Comparison of ENCODE assay signal across 32 cellular contexts in genomic region chr5:98076501-98076900, GRCh38.
"Had no signal": no experiment of that assay in that cellular context is flagged by ENCODE, and none has a peak within 500 bp of the region (broad histone marks: within the 10 kb centered on the region; RNA-seq: fewer than 3 reads in every experiment).

No MANE protein-coding gene starts in this region.

- H3K4me3 ChIP-seq: ascending aorta, breast epithelium, cardiac muscle cell, coronary artery, esophagus muscularis mucosa, gastrocnemius medialis, heart left ventricle had no signal

- H3K4me1 ChIP-seq: ascending aorta, breast epithelium, esophagus muscularis mucosa, foreskin keratinocyte, gastrocnemius medialis, heart left ventricle had no signal

- H3K9me3 ChIP-seq: ascending aorta, breast epithelium, esophagus muscularis mucosa, gastrocnemius medialis, heart left ventricle had no signal

- H3K9me3 Mint-ChIP-seq: activated CD4-positive, alpha-beta memory T cell treated with anti-CD3 and anti-CD28 coated beads for 36 hours; activated CD4-positive, alpha-beta T cell treated with anti-CD3 and anti-CD28 coated beads, Interleukin-2, amount 10 ng/mL, durations not matched to agents 24 days and 14 days; activated naive CD4-positive, alpha-beta T cell treated with anti-CD3 and anti-CD28 coated beads, Interleukin-2, amount 10 ng/mL, durations not matched to agents 7 days and 5 days; activated naive CD4-positive, alpha-beta T cell treated with anti-CD3 and anti-CD28 coated beads, Interleukin-2, amount 50 U/mL, for 72 hours; activated naive CD8-positive, alpha-beta T cell treated with anti-CD3 and anti-CD28 coated beads, Interleukin-2, amount 10 ng/mL, durations not matched to agents 7 days and 5 days; activated T-cell treated with anti-CD3 and anti-CD28 coated beads, Interleukin-2, amount 50 U/mL, for 24 hours; brain; T-helper 2 cell treated with Interferon-gamma antibody and Interleukin-4, amounts not matched to agents 5 μg/mL and 100 μg/mL, for 36 hours had no signal

- H3K4me1 Mint-ChIP-seq: activated CD4-positive, alpha-beta T cell treated with anti-CD3 and anti-CD28 coated beads for 36 hours; activated CD4-positive, alpha-beta T cell treated with anti-CD3 and anti-CD28 coated beads, Interleukin-2, amount 10 ng/mL, durations not matched to agents 24 days and 14 days; activated naive CD4-positive, alpha-beta T cell treated with anti-CD3 and anti-CD28 coated beads, Interleukin-2, amount 10 ng/mL, durations not matched to agents 7 days and 5 days; activated naive CD8-positive, alpha-beta T cell treated with anti-CD3 and anti-CD28 coated beads, Interleukin-2, amount 10 ng/mL, durations not matched to agents 7 days and 5 days; brain; T-helper 17 cell had no signal

- H3K27ac ChIP-seq: ascending aorta, breast epithelium, cardiac muscle cell, coronary artery, esophagus muscularis mucosa, foreskin keratinocyte, gastrocnemius medialis, heart left ventricle had no signal

- H3K4me3 Mint-ChIP-seq: activated CD4-positive, alpha-beta memory T cell treated with anti-CD3 and anti-CD28 coated beads for 36 hours; activated CD4-positive, alpha-beta T cell treated with anti-CD3 and anti-CD28 coated beads for 36 hours; activated CD4-positive, alpha-beta T cell treated with anti-CD3 and anti-CD28 coated beads, Interleukin-2, amount 10 ng/mL, durations not matched to agents 24 days and 14 days; activated naive CD4-positive, alpha-beta T cell treated with anti-CD3 and anti-CD28 coated beads, Interleukin-2, amount 10 ng/mL, durations not matched to agents 7 days and 5 days; activated naive CD8-positive, alpha-beta T cell treated with anti-CD3 and anti-CD28 coated beads, Interleukin-2, amount 10 ng/mL, durations not matched to agents 7 days and 5 days; activated T-cell treated with anti-CD3 and anti-CD28 coated beads, Interleukin-2, amount 50 U/mL, for 24 hours; activated T-cell treated with anti-CD3 and anti-CD28 coated beads, Interleukin-2, amount 50 U/mL, for 72 hours; brain; effector memory CD8-positive, alpha-beta T cell; T-helper 17 cell; T-helper 2 cell treated with Interferon-gamma antibody and Interleukin-4, amounts not matched to agents 5 μg/mL and 100 μg/mL, for 36 hours had no signal

- H3K27ac Mint-ChIP-seq: activated CD4-positive, alpha-beta memory T cell treated with anti-CD3 and anti-CD28 coated beads for 36 hours; activated CD4-positive, alpha-beta T cell treated with anti-CD3 and anti-CD28 coated beads for 36 hours; activated CD4-positive, alpha-beta T cell treated with anti-CD3 and anti-CD28 coated beads, Interleukin-2, amount 10 ng/mL, durations not matched to agents 24 days and 14 days; activated naive CD4-positive, alpha-beta T cell treated with anti-CD3 and anti-CD28 coated beads, Interleukin-2, amount 10 ng/mL, durations not matched to agents 7 days and 5 days; activated naive CD8-positive, alpha-beta T cell treated with anti-CD3 and anti-CD28 coated beads, Interleukin-2, amount 10 ng/mL, durations not matched to agents 7 days and 5 days; activated T-cell treated with anti-CD3 and anti-CD28 coated beads, Interleukin-2, amount 50 U/mL, for 24 hours; activated T-cell treated with anti-CD3 and anti-CD28 coated beads, Interleukin-2, amount 50 U/mL, for 72 hours; effector memory CD8-positive, alpha-beta T cell; T-helper 17 cell; T-helper 2 cell treated with Interferon-gamma antibody and Interleukin-4, amounts not matched to agents 5 μg/mL and 100 μg/mL, for 36 hours had no signal

- ATAC-seq: activated CD4-positive, alpha-beta T cell treated with anti-CD3 and anti-CD28 coated beads for 36 hours; activated naive CD4-positive, alpha-beta T cell treated with anti-CD3 and anti-CD28 coated beads, Interleukin-2, amount 50 U/mL, for 72 hours; activated T-cell treated with anti-CD3 and anti-CD28 coated beads, Interleukin-2, amount 50 U/mL, for 72 hours; effector memory CD8-positive, alpha-beta T cell; foreskin keratinocyte; gastrocnemius medialis; heart left ventricle; T-helper 17 cell had no signal

- H3K36me3 Mint-ChIP-seq: activated CD4-positive, alpha-beta memory T cell treated with anti-CD3 and anti-CD28 coated beads for 36 hours; activated naive CD4-positive, alpha-beta T cell treated with anti-CD3 and anti-CD28 coated beads, Interleukin-2, amount 10 ng/mL, durations not matched to agents 7 days and 5 days; activated naive CD4-positive, alpha-beta T cell treated with anti-CD3 and anti-CD28 coated beads, Interleukin-2, amount 50 U/mL, for 72 hours; activated naive CD8-positive, alpha-beta T cell treated with anti-CD3 and anti-CD28 coated beads, Interleukin-2, amount 10 ng/mL, durations not matched to agents 7 days and 5 days; brain had no signal

- H3K27me3 ChIP-seq: ascending aorta, breast epithelium, cardiac muscle cell, esophagus muscularis mucosa, foreskin keratinocyte, gastrocnemius medialis, heart left ventricle had no signal

- H3K36me3 ChIP-seq: ascending aorta, breast epithelium, cardiac muscle cell, esophagus muscularis mucosa, gastrocnemius medialis, heart left ventricle had no signal

- DNase-seq: activated CD4-positive, alpha-beta memory T cell treated with anti-CD3 and anti-CD28 coated beads for 36 hours; activated CD4-positive, alpha-beta T cell treated with anti-CD3 and anti-CD28 coated beads for 36 hours; activated CD4-positive, alpha-beta T cell treated with anti-CD3 and anti-CD28 coated beads, Interleukin-2, amount 10 ng/mL, durations not matched to agents 24 days and 14 days; activated CD4-positive, CD25-positive, alpha-beta regulatory T cell; activated CD4-positive, CD25-positive, alpha-beta regulatory T cell treated with anti-CD3 and anti-CD28 coated beads, Interleukin-2, amount 50 U/mL, for 72 hours; activated CD8-positive, alpha-beta memory T cell treated with anti-CD3 and anti-CD28 coated beads, Interleukin-2, amount 50 U/mL, for 48 hours; activated gamma-delta T cell; activated naive CD4-positive, alpha-beta T cell; activated naive CD4-positive, alpha-beta T cell treated with anti-CD3 and anti-CD28 coated beads, Interleukin-2, amount 10 ng/mL, durations not matched to agents 7 days and 5 days; activated naive CD8-positive, alpha-beta T cell treated with anti-CD3 and anti-CD28 coated beads, Interleukin-2, amount 10 ng/mL, durations not matched to agents 7 days and 5 days; activated T-cell treated with anti-CD3 and anti-CD28 coated beads for 4 hours; activated T-cell treated with anti-CD3 and anti-CD28 coated beads, Interleukin-2, amount 50 U/mL, for 24 hours; activated T-cell treated with anti-CD3 and anti-CD28 coated beads, Interleukin-2, amount 50 U/mL, for 72 hours; central memory CD4-positive, alpha-beta T cell; dermis blood vessel endothelial cell; effector CD4-positive, alpha-beta T cell; effector memory CD8-positive, alpha-beta T cell; erythroblast; foreskin keratinocyte; gastrocnemius medialis; glutamatergic neuron; heart left ventricle; T-helper 17 cell; T1000 had no signal

- H3K27me3 Mint-ChIP-seq: activated CD4-positive, alpha-beta T cell treated with anti-CD3 and anti-CD28 coated beads for 36 hours; activated CD4-positive, alpha-beta T cell treated with anti-CD3 and anti-CD28 coated beads, Interleukin-2, amount 10 ng/mL, durations not matched to agents 24 days and 14 days; activated naive CD4-positive, alpha-beta T cell treated with anti-CD3 and anti-CD28 coated beads, Interleukin-2, amount 10 ng/mL, durations not matched to agents 7 days and 5 days; activated T-cell treated with anti-CD3 and anti-CD28 coated beads, Interleukin-2, amount 50 U/mL, for 24 hours; brain; effector memory CD8-positive, alpha-beta T cell; T-helper 17 cell had no signal
